Comparison of ENCODE assay signal across 16 cellular contexts in the genomic region with DNA sequence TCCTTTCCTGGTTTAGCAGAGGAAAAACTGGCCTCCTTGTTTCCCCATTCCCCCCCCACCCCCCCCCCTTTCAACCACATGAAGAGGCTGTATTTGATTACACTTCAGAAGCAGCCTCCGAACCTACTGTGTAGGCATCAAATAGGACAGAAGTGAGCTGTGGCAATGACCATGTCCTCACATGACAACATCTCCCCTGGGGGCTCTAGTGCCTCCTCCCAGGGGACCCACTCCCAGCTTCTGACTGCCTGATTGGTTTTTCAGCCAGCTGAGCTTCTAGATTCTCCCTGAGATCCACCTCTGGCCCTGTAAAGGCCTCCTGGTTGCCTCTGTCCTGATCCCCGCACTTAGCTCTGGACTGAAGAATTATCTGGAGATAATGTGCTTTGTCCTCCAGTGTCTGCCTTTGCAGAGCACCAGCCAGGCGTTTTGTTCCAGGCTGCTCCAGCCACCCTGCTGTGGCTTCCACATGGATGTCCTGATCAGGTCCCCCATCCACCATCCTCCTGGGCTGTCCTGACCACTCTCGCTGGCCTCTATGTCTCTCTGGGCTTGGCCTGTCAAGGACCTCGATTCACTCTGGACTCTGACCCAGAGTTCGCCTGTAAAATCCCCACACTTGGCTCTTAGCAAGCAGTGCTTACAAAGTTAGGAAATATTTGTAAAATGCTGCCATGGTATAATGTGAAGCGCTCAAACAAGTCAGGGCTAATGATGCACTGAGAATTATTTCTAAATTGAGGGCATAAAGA. TPM values are rescaled to one million over a fixed set of nuclear protein-coding genes. Genes with fewer than 3 reads are reported as not detected.
DNase-seq lines count a peak whose midpoint lies in the region; ATAC-seq, FAIRE-seq and TF ChIP-seq lines count a peak whose summit lies in the region.
"Had no signal": no experiment of that assay in that cellular context is flagged by ENCODE, and none has a peak within 500 bp of the region (broad histone marks: within the 10 kb centered on the region; RNA-seq: fewer than 3 reads in every experiment).

No MANE protein-coding gene starts in this region.

- no peaks in the 10 kb centered on the region for H3K9me3 ChIP-seq in Karpas-422 (ENCODE audit: low read length)
- no peaks in the 10 kb centered on the region for H3K9me3 ChIP-seq in CD8-positive, alpha-beta memory T cell (ENCODE audit: low read length)
- H3K9me3 ChIP-seq: MG63 had no signal

- no peaks in the 10 kb centered on the region for H3K9me3 Mint-ChIP-seq in CD8-positive, alpha-beta memory T cell

- no peak for FAIRE-seq in RCC 7860 (lab: Jason Lieb, UNC)
- FAIRE-seq: A204.1, bronchial epithelial cell, urothelium cell line had no signal

- H3K4me3 ChIP-seq in Karpas-422 (ENCODE audit: low read length): no peak overlapping the region
- H3K4me3 ChIP-seq in fibroblast of the aortic adventitia (ENCODE audit: low read depth, low read length): no peak overlapping the region
- no peak overlapping the region for H3K4me3 ChIP-seq in CD8-positive, alpha-beta memory T cell (ENCODE audit: low read length)
- H3K4me3 ChIP-seq: MG63 had no signal

- H3K27ac Mint-ChIP-seq in CD8-positive, alpha-beta memory T cell: peak overlapping the region in 3 of 8 donors; percentile 4 to 45 (median 26)

- H3K9me2 ChIP-seq in Karpas-422 (replicated peaks; ENCODE audit: insufficient read depth, low read length): no peaks in the 10 kb centered on the region

- H3K4me2 ChIP-seq in Karpas-422 (ENCODE audit: low read depth, low read length, poor library complexity, severe bottlenecking): no peak overlapping the region

- H4K20me1 ChIP-seq in Karpas-422 (ENCODE audit: insufficient read depth, low read depth, low read length): peaks cover 5% of the 10 kb centered on the region; the same call in 1 of the 2 replicates

- no peaks in the 10 kb centered on the region for H3K27me3 ChIP-seq in Karpas-422 (ENCODE audit: low read length)
- H3K27me3 ChIP-seq in CD8-positive, alpha-beta memory T cell (ENCODE audit: insufficient read depth, low read length, poor library complexity, severe bottlenecking): no peaks in the 10 kb centered on the region
- H3K27me3 ChIP-seq: MG63 had no signal

- H3K79me2 ChIP-seq in Karpas-422 (ENCODE audit: low read length): no peaks in the 10 kb centered on the region

- no peaks in the 10 kb centered on the region for H3K27me3 Mint-ChIP-seq in CD8-positive, alpha-beta memory T cell

- ATAC-seq in sciatic nerve: peak; percentile 15
- ATAC-seq: left colon had no signal

- H3K9ac ChIP-seq in Karpas-422 (ENCODE audit: low read length): no peak overlapping the region

- CTCF ChIA-PET in CD8-positive, alpha-beta memory T cell (lab: Charles Lee): no interaction called here

- no peak for TF ChIP-seq CTCF in fibroblast of the aortic adventitia (IDR thresholded peaks at IDR 0.05; ENCODE audit: insufficient read depth, low read length)

- peaks cover 6 to 27% (median 10%) of the 10 kb centered on the region in 3 donors for H3K36me3 Mint-ChIP-seq in CD8-positive, alpha-beta memory T cell

- H3K27ac ChIP-seq in Karpas-422 (ENCODE audit: low read length): no peak overlapping the region
- H3K27ac ChIP-seq in CD8-positive, alpha-beta memory T cell (ENCODE audit: low read depth, low read length): no peak overlapping the region

- H3K4me1 ChIP-seq in Karpas-422 (ENCODE audit: low read length): no peaks in the 10 kb centered on the region
- H3K4me1 ChIP-seq in CD8-positive, alpha-beta memory T cell (ENCODE audit: insufficient read depth, low read length): no peaks in the 10 kb centered on the region

- H2AFZ ChIP-seq in Karpas-422 (ENCODE audit: low read length): no peak overlapping the region

- H3K36me3 ChIP-seq in Karpas-422 (ENCODE audit: insufficient read depth, low read length): no peaks in the 10 kb centered on the region
- no peaks in the 10 kb centered on the region for H3K36me3 ChIP-seq in CD8-positive, alpha-beta memory T cell (ENCODE audit: insufficient read depth, low read length)

- H3K4me3 Mint-ChIP-seq in CD8-positive, alpha-beta memory T cell: no peak overlapping the region

- DNase-seq in NCI-H1436 (lab: John Stamatoyannopoulos, UW) (peak; percentile 11), NCI-H1436 treated with DMSO at 0.1 percent for 48 hours (lab: John Stamatoyannopoulos, UW) (no peak), Karpas-422 (peak; percentile 65), fibroblast of the aortic adventitia (ENCODE audit: low read depth) (peak; percentile 36), sciatic nerve (ENCODE audit: low spot score) (no peak), RCC 7860 (ENCODE audit: low spot score) (no peak), NCI-H1417 treated with DMSO at 0.1 percent for 48 hours (lab: John Stamatoyannopoulos, UW) (no peak)
- no peak for DNase-seq in CD8-positive, alpha-beta memory T cell
- DNase-seq: activated CD8-positive, alpha-beta memory T cell treated with anti-CD3 and anti-CD28 coated beads, Interleukin-2, amount 50 U/mL, for 48 hours; GF-D8; left colon; T1000 had no signal

- intact Hi-C loops in sciatic nerve (cut with DNase I): no loop called here

- H3K4me1 Mint-ChIP-seq in CD8-positive, alpha-beta memory T cell: peaks cover 4 to 12% (median 4%) of the 10 kb centered on the region in 3 donors

- POLR2A ChIA-PET in CD8-positive, alpha-beta memory T cell (lab: Charles Lee): no interaction called here

RNA-seq across cellular contexts. Expression of a gene that starts 42.4 kb away (rescaled TPM):
- total RNA-seq in Karpas-422 (2014; rRNA removed; shearing (Covaris generic); ENCODE audit: low replicate concordance): 169 and 170 TPM in 2 replicates
- total RNA-seq in fibroblast of the aortic adventitia (ENCODE audit: low replicate concordance) (217 and 251 TPM in 2 replicates), sciatic nerve (322 TPM)
- total RNA-seq in CD8-positive, alpha-beta memory T cell: 100 to 1,000 TPM; 299 to 318 TPM
- polyA plus RNA-seq in CD8-positive, alpha-beta memory T cell: 409 TPM

Comparison
In these comparisons a context has a peak if more than half of its experiments do, and no peak if none do; other contexts are left out.
1. DNase-seq: peak in NCI-H1436 (single experiment), Karpas-422 (single experiment) and fibroblast of the aortic adventitia (single experiment); none in NCI-H1436 treated with DMSO at 0.1 percent for 48 hours (single experiment), sciatic nerve (single experiment), RCC 7860 (single experiment), NCI-H1417 treated with DMSO at 0.1 percent for 48 hours (single experiment) and CD8-positive, alpha-beta memory T cell (0 of 5).